13 cellular contexts compared by ENCODE assay signal in genomic region chr11:134226806-134227325, GRCh38. TPM values are rescaled to one million over a fixed set of nuclear protein-coding genes. Genes with fewer than 3 reads are reported as not detected.
A peak's percentile ranks its signal among the peaks of the same experiment; 100 is the strongest.
DNase-seq lines count a peak whose midpoint lies in the region; ATAC-seq and TF ChIP-seq lines count a peak whose summit lies in the region.
"Had no signal": no experiment of that assay in that cellular context is flagged by ENCODE, and none has a peak within 500 bp of the region (broad histone marks: within the 10 kb centered on the region; RNA-seq: fewer than 3 reads in every experiment).

No MANE protein-coding gene starts in this region.

- CTCF ChIA-PET in activated naive CD4-positive, alpha-beta T cell treated with anti-CD3 and anti-CD28 coated beads for 36 hours (lab: Charles Lee): interaction anchor here (0.7 to 1.2 kb wide), 2 partner anchors 20 to 23 kb away, joined by 3 to 5 read pairs; no protein-coding TSS in a partner anchor
- CTCF ChIA-PET in WTC11 (lab: Charles Lee): no interaction called here

- no peaks in the 10 kb centered on the region for H3K27me3 ChIP-seq in thoracic aorta (replicated peaks; ENCODE audit: insufficient read depth)

- no peak overlapping the region for H3K27ac Mint-ChIP-seq in activated naive CD4-positive, alpha-beta T cell treated with anti-CD3 and anti-CD28 coated beads for 36 hours
- no peak overlapping the region for H3K27ac Mint-ChIP-seq in WTC11
- H3K27ac Mint-ChIP-seq: dendritic cell treated with granulocyte-macrophage colony-stimulating factor and Interleukin-4, amounts not matched to agents 40 ng/mL and 50 ng/mL, for 4 days had no signal

- H3K4me1 Mint-ChIP-seq in activated naive CD4-positive, alpha-beta T cell treated with anti-CD3 and anti-CD28 coated beads for 36 hours (ENCODE audit: low read depth): peaks cover 69% of the 10 kb centered on the region
- H3K4me1 Mint-ChIP-seq in WTC11: peaks cover 35% of the 10 kb centered on the region

- H3K9me3 Mint-ChIP-seq in activated naive CD4-positive, alpha-beta T cell treated with anti-CD3 and anti-CD28 coated beads for 36 hours: no peaks in the 10 kb centered on the region
- H3K9me3 Mint-ChIP-seq in WTC11: no peaks in the 10 kb centered on the region
- H3K9me3 Mint-ChIP-seq: dendritic cell treated with granulocyte-macrophage colony-stimulating factor and Interleukin-4, amounts not matched to agents 40 ng/mL and 50 ng/mL, for 4 days had no signal

- H3K27me3 Mint-ChIP-seq in activated naive CD4-positive, alpha-beta T cell treated with anti-CD3 and anti-CD28 coated beads for 36 hours (ENCODE audit: low read depth): no peaks in the 10 kb centered on the region
- H3K27me3 Mint-ChIP-seq in WTC11 (ENCODE audit: low read depth): peaks cover 8% of the 10 kb centered on the region
- H3K27me3 Mint-ChIP-seq: dendritic cell treated with granulocyte-macrophage colony-stimulating factor and Interleukin-4, amounts not matched to agents 40 ng/mL and 50 ng/mL, for 4 days had no signal

- POLR2A ChIA-PET in WTC11 (lab: Charles Lee): no interaction called here

- H3K36me3 Mint-ChIP-seq in activated naive CD4-positive, alpha-beta T cell treated with anti-CD3 and anti-CD28 coated beads for 36 hours (ENCODE audit: low read depth): peaks cover 14% of the 10 kb centered on the region
- no peaks in the 10 kb centered on the region for H3K36me3 Mint-ChIP-seq in WTC11

- no peak for TF ChIP-seq CTCF in WTC11 (IDR thresholded peaks at IDR 0.05)
- no peak for TF ChIP-seq CTCF in fibroblast of the aortic adventitia (IDR thresholded peaks at IDR 0.05; ENCODE audit: insufficient read depth, low read length)
- TF ChIP-seq CTCF in thoracic aorta (IDR thresholded peaks at IDR 0.05): no peak

- peak overlapping the region; percentile 36 for H3K4me3 ChIP-seq in fibroblast of the aortic adventitia (ENCODE audit: low read depth, low read length)
- peak overlapping the region; percentile 89 for H3K4me3 ChIP-seq in thoracic aorta
- H3K4me3 ChIP-seq: lung had no signal

- no peak overlapping the region for H3K27ac ChIP-seq in thoracic aorta

- intact Hi-C loops in activated naive CD4-positive, alpha-beta T cell treated with anti-CD3 and anti-CD28 coated beads for 36 hours (cut with micrococcal nuclease): no loop called here

- H3K9me3 ChIP-seq in thoracic aorta: no peaks in the 10 kb centered on the region

- no peaks in the 10 kb centered on the region for H3K36me3 ChIP-seq in thoracic aorta

- H3K4me3 Mint-ChIP-seq in activated naive CD4-positive, alpha-beta T cell treated with anti-CD3 and anti-CD28 coated beads for 36 hours: peak overlapping the region; percentile 41
- H3K4me3 Mint-ChIP-seq in WTC11: peak overlapping the region; percentile 3; the same call in 1 of the 2 replicates

- DNase-seq in activated naive CD4-positive, alpha-beta T cell treated with anti-CD3 and anti-CD28 coated beads for 36 hours: no peak
- no peak for DNase-seq in activated naive CD4-positive, alpha-beta T cell treated with Interleukin-2 at 50 U/mL for 16 hours
- no peak for DNase-seq in WTC11 (ENCODE audit: low spot score)
- no peak for DNase-seq in fibroblast of the aortic adventitia (ENCODE audit: low read depth)
- no peak for DNase-seq in thoracic aorta (ENCODE audit: low spot score)
- no peak for DNase-seq in NCI-H146 treated with DMSO at 0.1 percent for 48 hours (lab: John Stamatoyannopoulos, UW; ENCODE audit: unreplicated experiment)
- DNase-seq in NOMO-1 (lab: John Stamatoyannopoulos, UW; ENCODE audit: unreplicated experiment in 2 of 2): no peak
- DNase-seq: NCI-H1092, retina had no signal

- peaks cover 21 to 26% of the 10 kb centered on the region in 2 donors for H3K4me1 ChIP-seq in thoracic aorta (ENCODE audit: control insufficient read depth in 1 of 2, low read depth in 2 of 2)

- ATAC-seq in WTC11: no peak
- no peak for ATAC-seq in thoracic aorta (ENCODE audit: insufficient number of reproducible peaks, low FRiP score, low read depth)
- no peak for ATAC-seq in GM18520 (IDR thresholded peaks at IDR 0.05; ENCODE audit: unreplicated experiment)

TF ChIP-seq in WTC11, 78 proteins besides CTCF, POLR2A, EP300 and RAD21 (continues in another document):
- TF ChIP-seq ZNF396 (CRISPR knock-in tag; IDR thresholded peaks at IDR 0.05; ENCODE audit: borderline replicate concordance) (no peak), ZSCAN18 (CRISPR knock-in tag; IDR thresholded peaks at IDR 0.05) (no peak), JAZF1 (CRISPR knock-in tag; IDR thresholded peaks at IDR 0.05) (no peak), HMGA2 (CRISPR knock-in tag; IDR thresholded peaks at IDR 0.05) (no peak), ZNF416 (CRISPR knock-in tag; IDR thresholded peaks at IDR 0.05) (no peak)
- TF ChIP-seq, protein P1, sequence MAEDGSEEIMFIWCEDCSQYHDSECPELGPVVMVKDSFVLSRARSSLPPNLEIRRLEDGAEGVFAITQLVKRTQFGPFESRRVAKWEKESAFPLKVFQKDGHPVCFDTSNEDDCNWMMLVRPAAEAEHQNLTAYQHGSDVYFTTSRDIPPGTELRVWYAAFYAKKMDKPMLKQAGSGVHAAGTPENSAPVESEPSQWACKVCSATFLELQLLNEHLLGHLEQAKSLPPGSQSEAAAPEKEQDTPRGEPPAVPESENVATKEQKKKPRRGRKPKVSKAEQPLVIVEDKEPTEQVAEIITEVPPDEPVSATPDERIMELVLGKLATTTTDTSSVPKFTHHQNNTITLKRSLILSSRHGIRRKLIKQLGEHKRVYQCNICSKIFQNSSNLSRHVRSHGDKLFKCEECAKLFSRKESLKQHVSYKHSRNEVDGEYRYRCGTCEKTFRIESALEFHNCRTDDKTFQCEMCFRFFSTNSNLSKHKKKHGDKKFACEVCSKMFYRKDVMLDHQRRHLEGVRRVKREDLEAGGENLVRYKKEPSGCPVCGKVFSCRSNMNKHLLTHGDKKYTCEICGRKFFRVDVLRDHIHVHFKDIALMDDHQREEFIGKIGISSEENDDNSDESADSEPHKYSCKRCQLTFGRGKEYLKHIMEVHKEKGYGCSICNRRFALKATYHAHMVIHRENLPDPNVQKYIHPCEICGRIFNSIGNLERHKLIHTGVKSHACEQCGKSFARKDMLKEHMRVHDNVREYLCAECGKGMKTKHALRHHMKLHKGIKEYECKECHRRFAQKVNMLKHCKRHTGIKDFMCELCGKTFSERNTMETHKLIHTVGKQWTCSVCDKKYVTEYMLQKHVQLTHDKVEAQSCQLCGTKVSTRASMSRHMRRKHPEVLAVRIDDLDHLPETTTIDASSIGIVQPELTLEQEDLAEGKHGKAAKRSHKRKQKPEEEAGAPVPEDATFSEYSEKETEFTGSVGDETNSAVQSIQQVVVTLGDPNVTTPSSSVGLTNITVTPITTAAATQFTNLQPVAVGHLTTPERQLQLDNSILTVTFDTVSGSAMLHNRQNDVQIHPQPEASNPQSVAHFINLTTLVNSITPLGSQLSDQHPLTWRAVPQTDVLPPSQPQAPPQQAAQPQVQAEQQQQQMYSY (CRISPR knock-in tag; IDR thresholded peaks at IDR 0.05): no peak
- TF ChIP-seq, protein P2, sequence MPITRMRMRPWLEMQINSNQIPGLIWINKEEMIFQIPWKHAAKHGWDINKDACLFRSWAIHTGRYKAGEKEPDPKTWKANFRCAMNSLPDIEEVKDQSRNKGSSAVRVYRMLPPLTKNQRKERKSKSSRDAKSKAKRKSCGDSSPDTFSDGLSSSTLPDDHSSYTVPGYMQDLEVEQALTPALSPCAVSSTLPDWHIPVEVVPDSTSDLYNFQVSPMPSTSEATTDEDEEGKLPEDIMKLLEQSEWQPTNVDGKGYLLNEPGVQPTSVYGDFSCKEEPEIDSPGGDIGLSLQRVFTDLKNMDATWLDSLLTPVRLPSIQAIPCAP (CRISPR knock-in tag; IDR thresholded peaks at IDR 0.05): no peak

RNA-seq across cellular contexts. Expression of gene VPS26B, which starts 2.4 kb away (rescaled TPM):
- 10 to 100 TPM; 39.8 to 42.3 TPM for total RNA-seq in activated naive CD4-positive, alpha-beta T cell treated with anti-CD3 and anti-CD28 coated beads for 36 hours
- total RNA-seq in WTC11 (2021) (28.7 to 29.3 TPM (median 29.0 TPM) in 3 replicates), fibroblast of the aortic adventitia (ENCODE audit: low replicate concordance) (41.7 and 43.3 TPM in 2 replicates), thoracic aorta (10 to 100 TPM; 37.8 to 45.1 TPM)

RNA-seq across cellular contexts. Expression of gene NCAPD3, which starts 3.1 kb away (rescaled TPM):
- total RNA-seq in activated naive CD4-positive, alpha-beta T cell treated with anti-CD3 and anti-CD28 coated beads for 36 hours: 100 to 1,000 TPM; 126 TPM
- total RNA-seq in WTC11 (2021) (46.5 to 63.0 TPM (median 49.1 TPM) in 3 replicates), fibroblast of the aortic adventitia (ENCODE audit: low replicate concordance) (10.8 and 29.7 TPM in 2 replicates), thoracic aorta (1 to 10 TPM; 7.4 to 9.2 TPM)

RNA-seq across cellular contexts. Expression of gene THYN1, which starts 26.3 kb away (rescaled TPM):
- total RNA-seq in activated naive CD4-positive, alpha-beta T cell treated with anti-CD3 and anti-CD28 coated beads for 36 hours: 10 to 100 TPM; 85.6 to 92.6 TPM
- 80.2 to 83.8 TPM (median 82.0 TPM) in 3 replicates for total RNA-seq in WTC11 (2021)
- 25.0 and 54.5 TPM in 2 replicates for total RNA-seq in fibroblast of the aortic adventitia (ENCODE audit: low replicate concordance)
- total RNA-seq in thoracic aorta: 10 to 100 TPM; 31.1 to 44.2 TPM

RNA-seq across cellular contexts. Expression of gene ACAD8, which starts 26.5 kb away (rescaled TPM):
- total RNA-seq in activated naive CD4-positive, alpha-beta T cell treated with anti-CD3 and anti-CD28 coated beads for 36 hours: 10 to 100 TPM; 14.8 to 17.6 TPM
- total RNA-seq in WTC11 (2021) (49.4 to 55.2 TPM (median 51.9 TPM) in 3 replicates), fibroblast of the aortic adventitia (ENCODE audit: low replicate concordance) (15.2 and 17.3 TPM in 2 replicates), thoracic aorta (10 to 100 TPM; 17.9 to 35.3 TPM)

RNA-seq across cellular contexts. Expression of gene GLB1L3, which starts 49.3 kb away (rescaled TPM):
- 10 to 100 TPM; 11.8 to 13.2 TPM for total RNA-seq in activated naive CD4-positive, alpha-beta T cell treated with anti-CD3 and anti-CD28 coated beads for 36 hours
- total RNA-seq in WTC11 (2021): 34.6 to 50.2 TPM (median 35.9 TPM) in 3 replicates
- not detected in 2 replicates for total RNA-seq in fibroblast of the aortic adventitia (ENCODE audit: low replicate concordance)
- total RNA-seq in thoracic aorta: not detected
- total RNA-seq: B cell had no signal
